28 cellular contexts compared by ENCODE assay signal in genomic region chr4:86500527-86500926, GRCh38.
DNase-seq lines count a peak whose midpoint lies in the region; ATAC-seq and TF ChIP-seq lines count a peak whose summit lies in the region.
"Had no signal": no experiment of that assay in that cellular context is flagged by ENCODE, and none has a peak within 500 bp of the region (broad histone marks: within the 10 kb centered on the region; RNA-seq: fewer than 3 reads in every experiment).

No MANE protein-coding gene starts in this region.

- POLR2A ChIA-PET in PC-3 (lab: Charles Lee; ENCODE audit: unreplicated experiment), result interaction anchor here (0.6 kb wide), 1 partner anchor 394 kb away, joined by 3 read pairs; no protein-coding TSS in a partner anchor
- POLR2A ChIA-PET in activated CD8-positive, alpha-beta T cell treated with anti-CD3 and anti-CD28 coated beads, Interleukin-2, amount 10 ng/mL, durations not matched to agents 7 days and 5 days (lab: Charles Lee), result no interaction called here

- no peak for TF ChIP-seq POLR2A in esophagus squamous epithelium (IDR thresholded peaks at IDR 0.05)

- no TSS peak for BruUV-seq in PC-3 (replicated peaks; lab: Mats Ljungman, UMichigan)

- no peaks in the 10 kb centered on the region for H3K79me2 ChIP-seq in PC-3 (ENCODE audit: low read length)
- no peaks in the 10 kb centered on the region for H3K79me2 ChIP-seq in smooth muscle cell (ENCODE audit: low read depth)

- H3K9me3 ChIP-seq in PC-3 (ENCODE audit: low read length) (no peaks in the 10 kb centered on the region), esophagus squamous epithelium (no peaks in the 10 kb centered on the region), smooth muscle cell (replicated peaks; ENCODE audit: low read depth) (no peaks in the 10 kb centered on the region)
- H3K9me3 ChIP-seq: lower lobe of right lung, Peyer's patch, SJSA1, uterus had no signal

- no peaks in the 10 kb centered on the region for H3K36me3 Mint-ChIP-seq in activated CD8-positive, alpha-beta T cell treated with anti-CD3 and anti-CD28 coated beads, Interleukin-2, amount 10 ng/mL, durations not matched to agents 7 days and 5 days (ENCODE audit: low read depth)
- H3K36me3 Mint-ChIP-seq in activated naive CD4-positive, alpha-beta T cell treated with anti-CD3 and anti-CD28 coated beads, Interleukin-2, amount 10 ng/mL, durations not matched to agents 7 days and 5 days, result no peaks in the 10 kb centered on the region
- H3K36me3 Mint-ChIP-seq: naive thymus-derived CD8-positive, alpha-beta T cell had no signal

- peaks cover 55% of the 10 kb centered on the region for H3K4me1 ChIP-seq in PC-3 (ENCODE audit: insufficient read depth, low read length)
- H3K4me1 ChIP-seq in esophagus squamous epithelium, result peaks cover 8 to 52% (median 12%) of the 10 kb centered on the region in 3 donors
- peaks cover 33% of the 10 kb centered on the region for H3K4me1 ChIP-seq in smooth muscle cell (ENCODE audit: low read depth)
- H3K4me1 ChIP-seq: Peyer's patch, uterus had no signal

- ATAC-seq in PC-3, result peak; percentile 53
- ATAC-seq in activated CD8-positive, alpha-beta T cell treated with anti-CD3 and anti-CD28 coated beads, Interleukin-2, amount 10 ng/mL, durations not matched to agents 7 days and 5 days, result no peak
- ATAC-seq: activated naive CD8-positive, alpha-beta T cell treated with anti-CD3 and anti-CD28 coated beads, Interleukin-2, amount 50 U/mL, for 24 hours; lower lobe of right lung; naive thymus-derived CD8-positive, alpha-beta T cell; stimulated activated naive CD8-positive, alpha-beta T cell treated with anti-CD3 and anti-CD28 coated beads, Interleukin-15, amount 100 ng/mL, for 72 hours had no signal

- CTCF ChIA-PET in PC-3 (lab: Charles Lee), result interaction anchor here (0.6 kb wide), 1 partner anchor 25 kb away, joined by 3 read pairs; no protein-coding TSS in a partner anchor
- CTCF ChIA-PET in activated CD8-positive, alpha-beta T cell treated with anti-CD3 and anti-CD28 coated beads, Interleukin-2, amount 10 ng/mL, durations not matched to agents 7 days and 5 days (lab: Charles Lee), result interaction anchor here (0.6 to 3.2 kb wide), 6 partner anchors 9 to 609 kb away, joined by 3 to 18 read pairs (median 6); no protein-coding TSS in a partner anchor
- CTCF ChIA-PET in activated naive CD4-positive, alpha-beta T cell treated with anti-CD3 and anti-CD28 coated beads, Interleukin-2, amount 10 ng/mL, durations not matched to agents 7 days and 5 days (lab: Charles Lee), result interaction anchor here (0.7 to 2.1 kb wide), 5 partner anchors 10 to 944 kb away, joined by 3 to 7 read pairs (median 3); no protein-coding TSS in a partner anchor

- peaks cover 1% of the 10 kb centered on the region for H3K4me1 Mint-ChIP-seq in activated CD8-positive, alpha-beta T cell treated with anti-CD3 and anti-CD28 coated beads, Interleukin-2, amount 10 ng/mL, durations not matched to agents 7 days and 5 days (ENCODE audit: low read depth)
- no peaks in the 10 kb centered on the region for H3K4me1 Mint-ChIP-seq in activated naive CD4-positive, alpha-beta T cell treated with anti-CD3 and anti-CD28 coated beads, Interleukin-2, amount 10 ng/mL, durations not matched to agents 7 days and 5 days
- H3K4me1 Mint-ChIP-seq: activated naive CD8-positive, alpha-beta T cell treated with anti-CD3 and anti-CD28 coated beads, Interleukin-2, amount 50 U/mL, for 24 hours; central memory CD8-positive, alpha-beta T cell; naive thymus-derived CD8-positive, alpha-beta T cell; stimulated activated naive CD8-positive, alpha-beta T cell treated with anti-CD3 and anti-CD28 coated beads, Interleukin-15, amount 100 ng/mL, for 72 hours had no signal

- H4K20me1 ChIP-seq in PC-3 (ENCODE audit: low read length), result no peaks in the 10 kb centered on the region
- no peaks in the 10 kb centered on the region for H4K20me1 ChIP-seq in smooth muscle cell (ENCODE audit: low read depth)

- H3K36me3 ChIP-seq in PC-3 (ENCODE audit: low read depth, low read length), result no peaks in the 10 kb centered on the region
- no peaks in the 10 kb centered on the region for H3K36me3 ChIP-seq in esophagus squamous epithelium
- H3K36me3 ChIP-seq in smooth muscle cell (ENCODE audit: low read depth), result no peaks in the 10 kb centered on the region
- H3K36me3 ChIP-seq: lower lobe of right lung, Peyer's patch, SJSA1, uterus had no signal

- peak overlapping the region; percentile 36; the same call in 1 of the 2 replicates for H3K27ac ChIP-seq in PC-3 (ENCODE audit: low read length)
- H3K27ac ChIP-seq in esophagus squamous epithelium, result peak overlapping the region in 3 of 4 donors; percentile 33 to 59 (median 51)
- no peak overlapping the region for H3K27ac ChIP-seq in smooth muscle cell (ENCODE audit: low read depth)
- H3K27ac ChIP-seq: lower lobe of right lung, Peyer's patch, SJSA1, uterus had no signal

- H3F3A ChIP-seq in PC-3 (ENCODE audit: low read length, unreplicated experiment) (peaks cover 2% of the 10 kb centered on the region), smooth muscle cell (ENCODE audit: low read depth) (peaks cover 8% of the 10 kb centered on the region)

- no peak for TF ChIP-seq CTCF in PC-3 (conservative IDR thresholded peaks at IDR 0.05; ENCODE audit: low read depth, low read length)
- no peak for TF ChIP-seq CTCF in esophagus squamous epithelium (IDR thresholded peaks at IDR 0.05)
- TF ChIP-seq CTCF in smooth muscle cell (IDR thresholded peaks at IDR 0.05; ENCODE audit: borderline replicate concordance, insufficient read depth, poor library complexity, severe bottlenecking), result no peak

- no peaks in the 10 kb centered on the region for H3K9me2 ChIP-seq in PC-3 (replicated peaks; ENCODE audit: low read length)

- H3K4me3 Mint-ChIP-seq in activated CD8-positive, alpha-beta T cell treated with anti-CD3 and anti-CD28 coated beads, Interleukin-2, amount 10 ng/mL, durations not matched to agents 7 days and 5 days, result no peak overlapping the region
- no peak overlapping the region for H3K4me3 Mint-ChIP-seq in activated naive CD4-positive, alpha-beta T cell treated with anti-CD3 and anti-CD28 coated beads, Interleukin-2, amount 10 ng/mL, durations not matched to agents 7 days and 5 days
- H3K4me3 Mint-ChIP-seq: activated naive CD8-positive, alpha-beta T cell treated with anti-CD3 and anti-CD28 coated beads, Interleukin-2, amount 50 U/mL, for 24 hours; activated T-cell treated with anti-CD3 and anti-CD28 coated beads, Interleukin-2, amount 50 U/mL, for 24 hours; CD4-positive, alpha-beta T cell; central memory CD8-positive, alpha-beta T cell; dendritic cell treated with granulocyte-macrophage colony-stimulating factor and Interleukin-4, amounts not matched to agents 40 ng/mL and 50 ng/mL, for 4 days; H9; naive thymus-derived CD8-positive, alpha-beta T cell; stimulated activated naive CD8-positive, alpha-beta T cell treated with anti-CD3 and anti-CD28 coated beads, Interleukin-15, amount 100 ng/mL, for 72 hours had no signal

- peaks cover 20% of the 10 kb centered on the region for H3K27me3 Mint-ChIP-seq in activated CD8-positive, alpha-beta T cell treated with anti-CD3 and anti-CD28 coated beads, Interleukin-2, amount 10 ng/mL, durations not matched to agents 7 days and 5 days (ENCODE audit: low read depth)
- H3K27me3 Mint-ChIP-seq in activated naive CD4-positive, alpha-beta T cell treated with anti-CD3 and anti-CD28 coated beads, Interleukin-2, amount 10 ng/mL, durations not matched to agents 7 days and 5 days, result peaks cover 5% of the 10 kb centered on the region

- no peak overlapping the region for H2AFZ ChIP-seq in PC-3 (ENCODE audit: low read length)
- no peak overlapping the region for H2AFZ ChIP-seq in smooth muscle cell (ENCODE audit: low read depth)

- H3K4me3 ChIP-seq in PC-3 (ENCODE audit: low read length) (no peak overlapping the region), esophagus squamous epithelium (no peak overlapping the region), smooth muscle cell (no peak overlapping the region)
- H3K4me3 ChIP-seq: lower lobe of right lung, Peyer's patch, SJSA1, uterus had no signal

- H3K27me3 ChIP-seq in PC-3 (ENCODE audit: low read length), result no peaks in the 10 kb centered on the region
- no peaks in the 10 kb centered on the region for H3K27me3 ChIP-seq in esophagus squamous epithelium
- no peaks in the 10 kb centered on the region for H3K27me3 ChIP-seq in smooth muscle cell (ENCODE audit: low read depth)
- H3K27me3 ChIP-seq: Peyer's patch, SJSA1, uterus had no signal

- DNase-seq in NCI-H146 treated with DMSO at 0.1 percent for 48 hours (lab: John Stamatoyannopoulos, UW; ENCODE audit: unreplicated experiment) (peak; percentile 1), NCI-H146 (lab: John Stamatoyannopoulos, UW) (no peak), PC-3 (peak; percentile 71), esophagus squamous epithelium (lab: John Stamatoyannopoulos, UW) (no peak), smooth muscle cell (lab: John Stamatoyannopoulos, UW; ENCODE audit: unreplicated experiment) (no peak), NCI-H226 (no peak)
- DNase-seq in activated CD8-positive, alpha-beta T cell treated with anti-CD3 and anti-CD28 coated beads, Interleukin-2, amount 10 ng/mL, durations not matched to agents 7 days and 5 days, result no peak
- no peak for DNase-seq in activated naive CD4-positive, alpha-beta T cell treated with anti-CD3 and anti-CD28 coated beads, Interleukin-2, amount 10 ng/mL, durations not matched to agents 7 days and 5 days
- DNase-seq: 8988T; activated CD4-positive, alpha-beta T cell treated with anti-CD3 and anti-CD28 coated beads for 4 hours; activated gamma-delta T cell; activated naive CD8-positive, alpha-beta T cell treated with anti-CD3 and anti-CD28 coated beads, Interleukin-2, amount 50 U/mL, for 24 hours; activated T-cell treated with anti-CD3 and anti-CD28 coated beads, Interleukin-2, amount 50 U/mL, for 24 hours; AML-193; CD4-positive, alpha-beta T cell; H9; islet precursor cell; KG1; lower lobe of right lung; naive thymus-derived CD8-positive, alpha-beta T cell; NCI-H1436 treated with DMSO at 0.1 percent for 48 hours; occipital lobe; Peyer's patch; stimulated activated naive CD8-positive, alpha-beta T cell treated with anti-CD3 and anti-CD28 coated beads, Interleukin-15, amount 100 ng/mL, for 72 hours; uterus had no signal

- intact Hi-C loops in PC-3 (cut with micrococcal nuclease) (loop anchor here (1.0 to 10.0 kb wide), 3 partner anchors 8 to 395 kb away; no protein-coding TSS in a partner anchor), esophagus squamous epithelium (cut with DNase I) (no loop called here)

- H3K9me3 Mint-ChIP-seq in activated CD8-positive, alpha-beta T cell treated with anti-CD3 and anti-CD28 coated beads, Interleukin-2, amount 10 ng/mL, durations not matched to agents 7 days and 5 days (ENCODE audit: insufficient read depth), result no peaks in the 10 kb centered on the region
- H3K9me3 Mint-ChIP-seq in activated naive CD4-positive, alpha-beta T cell treated with anti-CD3 and anti-CD28 coated beads, Interleukin-2, amount 10 ng/mL, durations not matched to agents 7 days and 5 days, result no peaks in the 10 kb centered on the region
- H3K9me3 Mint-ChIP-seq: activated naive CD8-positive, alpha-beta T cell treated with anti-CD3 and anti-CD28 coated beads, Interleukin-2, amount 50 U/mL, for 24 hours; activated T-cell treated with anti-CD3 and anti-CD28 coated beads, Interleukin-2, amount 50 U/mL, for 24 hours; CD4-positive, alpha-beta T cell; central memory CD8-positive, alpha-beta T cell; dendritic cell treated with granulocyte-macrophage colony-stimulating factor and Interleukin-4, amounts not matched to agents 40 ng/mL and 50 ng/mL, for 4 days; H9; naive thymus-derived CD8-positive, alpha-beta T cell; stimulated activated naive CD8-positive, alpha-beta T cell treated with anti-CD3 and anti-CD28 coated beads, Interleukin-15, amount 100 ng/mL, for 72 hours had no signal

- no peak overlapping the region for H3K27ac Mint-ChIP-seq in activated CD8-positive, alpha-beta T cell treated with anti-CD3 and anti-CD28 coated beads, Interleukin-2, amount 10 ng/mL, durations not matched to agents 7 days and 5 days
- no peak overlapping the region for H3K27ac Mint-ChIP-seq in activated naive CD4-positive, alpha-beta T cell treated with anti-CD3 and anti-CD28 coated beads, Interleukin-2, amount 10 ng/mL, durations not matched to agents 7 days and 5 days
- H3K27ac Mint-ChIP-seq: activated naive CD8-positive, alpha-beta T cell treated with anti-CD3 and anti-CD28 coated beads, Interleukin-2, amount 50 U/mL, for 24 hours; activated T-cell treated with anti-CD3 and anti-CD28 coated beads, Interleukin-2, amount 50 U/mL, for 24 hours; CD4-positive, alpha-beta T cell; dendritic cell treated with granulocyte-macrophage colony-stimulating factor and Interleukin-4, amounts not matched to agents 40 ng/mL and 50 ng/mL, for 4 days; H9; naive thymus-derived CD8-positive, alpha-beta T cell; stimulated activated naive CD8-positive, alpha-beta T cell treated with anti-CD3 and anti-CD28 coated beads, Interleukin-15, amount 100 ng/mL, for 72 hours had no signal

- H3K9ac ChIP-seq in PC-3 (ENCODE audit: low read length) (no peak overlapping the region), smooth muscle cell (ENCODE audit: low read depth) (no peak overlapping the region)

- H3K4me2 ChIP-seq in PC-3 (ENCODE audit: low read length) (peak overlapping the region; percentile 66), smooth muscle cell (peak overlapping the region; percentile 38)

Comparison
In these comparisons a context has a peak if more than half of its experiments do, and no peak if none do; other contexts are left out.
1. DNase-seq: peak in NCI-H146 treated with DMSO at 0.1 percent for 48 hours (single experiment) and PC-3 (single experiment); none in NCI-H146 (single experiment), esophagus squamous epithelium (single experiment), smooth muscle cell (single experiment), activated CD8-positive, alpha-beta T cell treated with anti-CD3 and anti-CD28 coated beads, Interleukin-2, amount 10 ng/mL, durations not matched to agents 7 days and 5 days (single experiment), activated naive CD4-positive, alpha-beta T cell treated with anti-CD3 and anti-CD28 coated beads, Interleukin-2, amount 10 ng/mL, durations not matched to agents 7 days and 5 days (single experiment) and NCI-H226 (single experiment).